ENCODE assay signal across 13 cellular contexts in the genomic region with DNA sequence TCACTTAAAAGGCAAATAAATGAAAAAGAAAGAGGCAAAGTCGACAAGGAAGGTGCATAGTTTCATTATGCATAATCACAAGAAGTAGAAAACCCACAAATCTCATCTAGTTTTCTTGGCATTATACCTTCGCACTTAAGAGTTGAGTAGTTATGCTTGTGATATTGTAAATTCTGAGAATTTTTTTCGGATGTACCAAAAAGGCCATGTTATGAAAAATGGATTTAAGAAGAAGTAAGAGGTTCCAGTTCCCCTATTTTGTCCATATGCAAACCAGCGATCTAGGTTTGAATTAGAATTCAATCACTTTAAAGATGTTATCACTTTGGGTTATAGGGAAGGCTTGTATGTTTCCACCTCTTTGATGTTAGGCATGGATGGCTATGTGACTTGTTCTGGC. TPM values are rescaled to one million over a fixed set of nuclear protein-coding genes. Genes with fewer than 3 reads are reported as not detected.
DNase-seq lines count a peak whose midpoint lies in the region; ATAC-seq, FAIRE-seq and TF ChIP-seq lines count a peak whose summit lies in the region.
"Had no signal": no experiment of that assay in that cellular context is flagged by ENCODE, and none has a peak within 500 bp of the region (broad histone marks: within the 10 kb centered on the region; RNA-seq: fewer than 3 reads in every experiment).

No MANE protein-coding gene starts in this region.

- intact Hi-C loops in Caco-2 (cut with micrococcal nuclease; ENCODE audit: unreplicated experiment): loop anchor here (10.0 kb wide), 1 partner anchor 177 kb away; no protein-coding TSS in a partner anchor
- intact Hi-C loops in naive thymus-derived CD4-positive, alpha-beta T cell (cut with micrococcal nuclease): no loop called here
- intact Hi-C loops in pancreas (cut with DNase I): no loop called here

- H3K27me3 Mint-ChIP-seq in nephron progenitor cell (ENCODE audit: low read depth, poor library complexity) (no peaks in the 10 kb centered on the region), Caco-2 (ENCODE audit: insufficient read depth, unreplicated experiment) (peaks cover 4% of the 10 kb centered on the region)
- peaks cover 6 to 20% (median 14%) of the 10 kb centered on the region in 5 donors for H3K27me3 Mint-ChIP-seq in naive thymus-derived CD4-positive, alpha-beta T cell

- H3K9me3 Mint-ChIP-seq in nephron progenitor cell (no peaks in the 10 kb centered on the region), Caco-2 (ENCODE audit: unreplicated experiment) (no peaks in the 10 kb centered on the region)
- no peaks in the 10 kb centered on the region for H3K9me3 Mint-ChIP-seq in naive thymus-derived CD4-positive, alpha-beta T cell
- H3K9me3 Mint-ChIP-seq: activated CD8-positive, alpha-beta T cell treated with anti-CD3 and anti-CD28 coated beads for 36 hours had no signal

- BruUV-seq in Caco-2 (replicated peaks; lab: Mats Ljungman, UMichigan): no TSS peak

- 72 to 84% methylated on average over 4 of the region's 4 CpGs for WGBS in pancreas, 2 donors

- DNase-seq in GM10266 (ENCODE audit: extremely low spot score) (peak; percentile 24), nephron progenitor cell (no peak), Caco-2 (no peak), pancreas (no peak)
- DNase-seq in naive thymus-derived CD4-positive, alpha-beta T cell: no peak
- DNase-seq: activated CD8-positive, alpha-beta T cell treated with anti-CD3 and anti-CD28 coated beads for 36 hours; NCI-H1105 treated with DMSO at 0.1 percent for 48 hours; stimulated activated CD4-positive, alpha-beta T cell treated with anti-CD3 and anti-CD28 coated beads, Interleukin-4, amount 100 ng/mL, for 4 hours had no signal

- no peak overlapping the region for H3K4me3 Mint-ChIP-seq in nephron progenitor cell
- no peak overlapping the region for H3K4me3 Mint-ChIP-seq in Caco-2 (ENCODE audit: unreplicated experiment)
- H3K4me3 Mint-ChIP-seq in naive thymus-derived CD4-positive, alpha-beta T cell: no peak overlapping the region
- H3K4me3 Mint-ChIP-seq: activated CD8-positive, alpha-beta T cell treated with anti-CD3 and anti-CD28 coated beads for 36 hours had no signal

- no peaks in the 10 kb centered on the region for H3K27me3 ChIP-seq in Caco-2 (replicated peaks; ENCODE audit: control insufficient read depth, insufficient read depth, low read length)
- no peaks in the 10 kb centered on the region for H3K27me3 ChIP-seq in naive thymus-derived CD4-positive, alpha-beta T cell (ENCODE audit: control insufficient read depth in 2 of 2, insufficient read depth in 2 of 2, low read length in 2 of 2)
- H3K27me3 ChIP-seq in pancreas: no peaks in the 10 kb centered on the region
- H3K27me3 ChIP-seq: suprapubic skin had no signal

- peak; percentile 77 for ATAC-seq in GM19328 (IDR thresholded peaks at IDR 0.05; ENCODE audit: unreplicated experiment)
- peak; percentile 86 for ATAC-seq in HG02642 (IDR thresholded peaks at IDR 0.05; ENCODE audit: poor library complexity, unreplicated experiment)
- ATAC-seq in HG03378 (IDR thresholded peaks at IDR 0.05; ENCODE audit: unreplicated experiment): peak; percentile 91
- no peak for ATAC-seq in naive thymus-derived CD4-positive, alpha-beta T cell
- no peak for ATAC-seq in pancreas
- ATAC-seq: activated CD8-positive, alpha-beta T cell treated with anti-CD3 and anti-CD28 coated beads for 36 hours had no signal

- H3K4me1 ChIP-seq in Caco-2: no peaks in the 10 kb centered on the region
- no peaks in the 10 kb centered on the region for H3K4me1 ChIP-seq in naive thymus-derived CD4-positive, alpha-beta T cell (ENCODE audit: control insufficient read depth in 2 of 2, insufficient read depth in 2 of 2, low read length in 2 of 2)
- H3K4me1 ChIP-seq in pancreas: no peaks in the 10 kb centered on the region
- H3K4me1 ChIP-seq: parathyroid adenoma, suprapubic skin had no signal

- CTCF ChIA-PET in Caco-2 (lab: Charles Lee): no interaction called here
- CTCF ChIA-PET in naive thymus-derived CD4-positive, alpha-beta T cell (lab: Charles Lee): no interaction called here

- no peak overlapping the region for H3K4me3 ChIP-seq in Caco-2 (ENCODE audit: low read depth, low read length)
- no peak overlapping the region for H3K4me3 ChIP-seq in naive thymus-derived CD4-positive, alpha-beta T cell (ENCODE audit: low read length)
- no peak overlapping the region for H3K4me3 ChIP-seq in pancreas
- H3K4me3 ChIP-seq: suprapubic skin had no signal

- H3K27ac Mint-ChIP-seq in nephron progenitor cell: no peak overlapping the region
- no peak overlapping the region for H3K27ac Mint-ChIP-seq in Caco-2 (ENCODE audit: unreplicated experiment)
- H3K27ac Mint-ChIP-seq in naive thymus-derived CD4-positive, alpha-beta T cell: no peak overlapping the region
- H3K27ac Mint-ChIP-seq: activated CD8-positive, alpha-beta T cell treated with anti-CD3 and anti-CD28 coated beads for 36 hours had no signal

- H3K4me1 Mint-ChIP-seq in nephron progenitor cell (peaks cover 14% of the 10 kb centered on the region), Caco-2 (ENCODE audit: low read depth, unreplicated experiment) (no peaks in the 10 kb centered on the region)
- H3K4me1 Mint-ChIP-seq in naive thymus-derived CD4-positive, alpha-beta T cell: peaks cover 0 to 7% (median 0%) of the 10 kb centered on the region in 7 donors

- no peak overlapping the region for H3K27ac ChIP-seq in naive thymus-derived CD4-positive, alpha-beta T cell (ENCODE audit: low read depth, low read length)
- H3K27ac ChIP-seq in pancreas: no peak overlapping the region
- H3K27ac ChIP-seq: parathyroid adenoma, suprapubic skin had no signal

- H3K36me3 Mint-ChIP-seq in nephron progenitor cell (ENCODE audit: low read depth) (no peaks in the 10 kb centered on the region), Caco-2 (ENCODE audit: insufficient read depth, unreplicated experiment) (no peaks in the 10 kb centered on the region)
- H3K36me3 Mint-ChIP-seq in naive thymus-derived CD4-positive, alpha-beta T cell: no peaks in the 10 kb centered on the region

- no peaks in the 10 kb centered on the region for H3K9me3 ChIP-seq in Caco-2
- H3K9me3 ChIP-seq in naive thymus-derived CD4-positive, alpha-beta T cell (ENCODE audit: control insufficient read depth in 2 of 3, low read length in 3 of 3): no peaks in the 10 kb centered on the region
- H3K9me3 ChIP-seq in pancreas: no peaks in the 10 kb centered on the region
- H3K9me3 ChIP-seq: suprapubic skin had no signal

- H3K36me3 ChIP-seq in Caco-2 (ENCODE audit: control insufficient read depth, insufficient read depth, low read length) (no peaks in the 10 kb centered on the region), pancreas (no peaks in the 10 kb centered on the region)
- H3K36me3 ChIP-seq in naive thymus-derived CD4-positive, alpha-beta T cell (ENCODE audit: control insufficient read depth in 2 of 3, insufficient read depth in 3 of 3, low read length in 3 of 3): no peaks in the 10 kb centered on the region
- H3K36me3 ChIP-seq: suprapubic skin had no signal

- POLR2A ChIA-PET in Caco-2 (lab: Charles Lee): no interaction called here
- POLR2A ChIA-PET in naive thymus-derived CD4-positive, alpha-beta T cell (lab: Charles Lee): interaction anchor here (0.8 kb wide), 1 partner anchor 1393 kb away, joined by 3 read pairs; a partner anchor contains a TSS

- no peak for TF ChIP-seq CTCF in GM10266 (IDR thresholded peaks at IDR 0.05; ENCODE audit: control insufficient read depth, insufficient read depth, low read depth, missing control alignments)
- TF ChIP-seq CTCF in nephron progenitor cell (IDR thresholded peaks at IDR 0.05): no peak
- TF ChIP-seq CTCF in Caco-2 (IDR thresholded peaks at IDR 0.05; ENCODE audit: insufficient read depth in 1 of 2, low read depth in 1 of 2, low read length in 1 of 2, severe bottlenecking in 1 of 2, unreplicated experiment in 1 of 2): no peak
- TF ChIP-seq CTCF in pancreas (IDR thresholded peaks at IDR 0.05): no peak

- FAIRE-seq in pancreas (lab: Jason Lieb, UNC): no peak

RNA-seq across cellular contexts. Expression of a gene that starts 7.9 kb away (rescaled TPM):
- total RNA-seq in Caco-2 (2022) (not detected in 2 replicates), pancreas (under 1 TPM; under 0.01 to 0.29 (median 0.08) TPM)
- total RNA-seq in naive thymus-derived CD4-positive, alpha-beta T cell: not detected
- polyA plus RNA-seq in naive thymus-derived CD4-positive, alpha-beta T cell: not detected
- polyA plus RNA-seq in pancreas: under 1 TPM; 0.42 to 0.68 TPM
- total RNA-seq: activated CD8-positive, alpha-beta T cell treated with anti-CD3 and anti-CD28 coated beads for 36 hours; suprapubic skin had no signal

RNA-seq across cellular contexts. Expression of a gene that starts 51.4 kb away (rescaled TPM):
- total RNA-seq in Caco-2 (2022) (51.9 and 54.3 TPM in 2 replicates), pancreas (10 to 100 TPM; 39.3 to 65.5 (median 54.9) TPM)
- 10 to 100 TPM in 4 of 5 experiments, 1 to 10 TPM in 1; 6.8 to 23.9 (median 14.0) TPM for total RNA-seq in naive thymus-derived CD4-positive, alpha-beta T cell
- 10 to 100 TPM; 30.0 to 40.1 TPM for polyA plus RNA-seq in naive thymus-derived CD4-positive, alpha-beta T cell
- polyA plus RNA-seq in pancreas: 10 to 100 TPM; 38.3 to 71.6 TPM

RNA-seq across cellular contexts. Expression of a gene that starts 51.5 kb away (rescaled TPM):
- total RNA-seq in Caco-2 (2022): 16.2 and 17.9 TPM in 2 replicates
- 10 to 100 TPM; 13.5 to 24.7 (median 19.3) TPM for total RNA-seq in naive thymus-derived CD4-positive, alpha-beta T cell
- polyA plus RNA-seq in naive thymus-derived CD4-positive, alpha-beta T cell: 1 to 10 TPM; 9.2 to 9.6 TPM
- total RNA-seq in pancreas: 10 to 100 TPM in 1 of 6 donors, 1 to 10 TPM in 5; 5.0 to 10.3 (median 8.1) TPM
- 10 to 100 TPM in 1 of 2 donors, 1 to 10 TPM in 1; 9.4 to 12.4 TPM for polyA plus RNA-seq in pancreas

Comparison
In these comparisons a context has a peak if more than half of its experiments do, and no peak if none do; other contexts are left out.
1. ATAC-seq: peak in GM19328 (single experiment), HG02642 (single experiment) and HG03378 (single experiment); none in naive thymus-derived CD4-positive, alpha-beta T cell (single experiment) and pancreas (0 of 4).